14 cellular contexts compared by ENCODE assay signal in the genomic region with DNA sequence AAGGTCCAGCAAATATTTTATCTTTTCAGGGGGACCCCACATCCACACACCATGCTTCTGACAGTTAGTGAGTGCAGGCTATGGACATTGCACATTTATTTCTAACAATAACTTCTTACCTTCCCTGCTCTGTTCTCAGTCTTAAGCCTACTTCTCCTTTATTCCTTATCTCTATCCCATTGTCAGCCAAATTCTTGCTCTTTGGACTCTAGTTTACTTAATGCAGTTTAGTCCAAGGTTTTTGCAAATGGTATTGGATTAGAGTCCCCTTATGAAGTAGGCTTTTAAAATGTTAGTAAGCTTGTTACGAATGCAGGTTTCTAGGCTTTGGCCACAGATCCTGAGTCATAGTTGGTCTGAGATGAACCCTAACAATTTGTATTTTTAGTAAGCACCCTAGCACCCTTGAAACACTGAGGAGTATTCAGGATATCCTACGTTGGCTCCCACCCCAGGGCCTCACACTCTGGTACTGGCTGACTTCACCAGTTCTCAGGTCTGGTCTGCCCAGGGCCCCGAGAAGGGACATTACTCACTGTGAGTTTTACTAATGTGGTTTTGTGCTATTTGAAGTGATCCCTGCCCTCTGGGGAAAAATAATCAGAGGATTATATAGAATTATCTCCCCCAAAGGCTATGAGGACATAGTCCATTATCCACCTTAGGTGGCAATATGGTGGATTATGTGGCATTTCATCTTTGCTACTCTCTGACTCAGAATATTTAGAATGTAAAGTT.
DNase-seq lines count a peak whose midpoint lies in the region; ATAC-seq, FAIRE-seq and TF ChIP-seq lines count a peak whose summit lies in the region.
"Had no signal": no experiment of that assay in that cellular context is flagged by ENCODE, and none has a peak within 500 bp of the region (broad histone marks: within the 10 kb centered on the region; RNA-seq: fewer than 3 reads in every experiment).

No MANE protein-coding gene starts in this region.

- WGBS in A549 (ENCODE audit: missing lambda C conversion rate), result 50% methylated on average over 2 of the region's 3 CpGs
- WGBS in IMR-90 (ENCODE audit: extremely low coverage in 2 of 2, insufficient read length in 1 of 2), 2 experiments, result no CpG with 5 or more reads among the region's 3 CpGs

- POLR2A ChIA-PET in A549 (lab: Yijun Ruan, JAX), result interaction anchor here (1.0 kb wide), 1 partner anchor 239 kb away, joined by 5 read pairs; a partner anchor contains a TSS
- POLR2A ChIA-PET in IMR-90 (lab: Charles Lee; ENCODE audit: unreplicated experiment), result no interaction called here
- POLR2A ChIA-PET in WTC11 (lab: Charles Lee), result no interaction called here

- no peak overlapping the region for H2BK20ac ChIP-seq in IMR-90 (ENCODE audit: low read depth, low read length)

- FAIRE-seq in A549 (lab: Jason Lieb, UNC) (no peak), keratinocyte (lab: Jason Lieb, UNC) (peak; percentile 49)
- FAIRE-seq: GM12878 had no signal

- H3K27me3 ChIP-seq in IMR-90 (ENCODE audit: control insufficient read depth, insufficient read depth, low read length) (no peaks in the 10 kb centered on the region), keratinocyte (ENCODE audit: control insufficient read depth, extremely low read depth, insufficient read depth, low read length) (no peaks in the 10 kb centered on the region)

- H3K4me3 ChIP-seq in A549 (no peak overlapping the region), IMR-90 (ENCODE audit: insufficient read depth, low read depth, low read length) (no peak overlapping the region), keratinocyte (ENCODE audit: control insufficient read depth in 2 of 3, extremely low read depth in 1 of 3, insufficient read depth in 2 of 3, low read depth in 1 of 3, low read length in 3 of 3) (no peak overlapping the region)
- H3K4me3 ChIP-seq: GM12878 had no signal

- no peak overlapping the region for H3K4ac ChIP-seq in IMR-90 (ENCODE audit: low read depth, low read length)

- H4K91ac ChIP-seq in IMR-90 (ENCODE audit: insufficient read depth, low read depth, low read length), result no peak overlapping the region

- dilution Hi-C loops in IMR-90 (cut with HindIII; ENCODE audit: low sequenced_read_pairs, unreplicated experiment), result no loop called here
- dilution Hi-C loops in keratinocyte (cut with MboI; ENCODE audit: extremely low pct_ligation_motif_present, low sequenced_read_pairs), result no loop called here

- TF ChIP-seq RAD21 in A549 (conservative IDR thresholded peaks at IDR 0.05 in 1 of 2, IDR thresholded peaks at IDR 0.05 in 1 of 2), result no peak
- TF ChIP-seq RAD21 in IMR-90 (IDR thresholded peaks at IDR 0.05; ENCODE audit: low read length), result no peak

- peak overlapping the region; percentile 72 for H3K4me2 ChIP-seq in A549
- no peak overlapping the region for H3K4me2 ChIP-seq in IMR-90 (ENCODE audit: low read depth, low read length)
- no peak overlapping the region for H3K4me2 ChIP-seq in keratinocyte (ENCODE audit: control insufficient read depth, extremely low read depth, insufficient read depth, low read depth, low read length)

- TF ChIP-seq POLR2A in A549 (IDR thresholded peaks at IDR 0.05; ENCODE audit: low read length), result no peak
- no peak for TF ChIP-seq POLR2A in IMR-90 (IDR thresholded peaks at IDR 0.05; ENCODE audit: low read depth, low read length)

- H3K4me3 Mint-ChIP-seq in WTC11, result no peak overlapping the region
- H3K4me3 Mint-ChIP-seq: activated CD8-positive, alpha-beta T cell treated with anti-CD3 and anti-CD28 coated beads, Interleukin-2, amount 10 ng/mL, durations not matched to agents 7 days and 5 days had no signal

- no peaks in the 10 kb centered on the region for H4K20me1 ChIP-seq in IMR-90 (ENCODE audit: insufficient read depth, low read length)
- H4K20me1 ChIP-seq in keratinocyte (ENCODE audit: control insufficient read depth, extremely low read depth, insufficient read depth, low read length), result no peaks in the 10 kb centered on the region

- peaks cover 18% of the 10 kb centered on the region for H3K4me1 Mint-ChIP-seq in WTC11

- no peak overlapping the region for H3K56ac ChIP-seq in IMR-90 (ENCODE audit: extremely low read depth, insufficient read depth, low read length)

- no peak overlapping the region for H3K23ac ChIP-seq in IMR-90 (ENCODE audit: low read depth, low read length)

- H3K9me1 ChIP-seq in IMR-90 (ENCODE audit: insufficient read depth, low read length), result no peaks in the 10 kb centered on the region
- no peaks in the 10 kb centered on the region for H3K9me1 ChIP-seq in keratinocyte (ENCODE audit: control insufficient read depth, extremely low read depth, insufficient read depth, low read length)

- H3K14ac ChIP-seq in IMR-90 (replicated peaks; ENCODE audit: low read depth, low read length), result no peak overlapping the region

- no peaks in the 10 kb centered on the region for H3K79me1 ChIP-seq in IMR-90 (ENCODE audit: low read depth in 1 of 2, low read length in 2 of 2)

- peaks cover 13% of the 10 kb centered on the region for H3K9me3 Mint-ChIP-seq in WTC11

- H2BK15ac ChIP-seq in IMR-90 (ENCODE audit: low read depth, low read length), result no peak overlapping the region; the same call in 2 of the 3 replicates

- CTCF ChIA-PET in A549 (lab: Yijun Ruan, JAX) (no interaction called here), IMR-90 (lab: Yijun Ruan, JAX) (no interaction called here), WTC11 (lab: Charles Lee) (no interaction called here)

- H3K79me2 ChIP-seq in keratinocyte (ENCODE audit: control insufficient read depth, insufficient read depth, low read length), result no peaks in the 10 kb centered on the region
- H3K79me2 ChIP-seq: parathyroid adenoma had no signal

- DNase-seq in A549 (ENCODE audit: low read depth in 1 of 2, low spot score in 1 of 2) (peak in 1 of 2 experiments; percentile 52), IMR-90 (peak; percentile 47), WTC11 (ENCODE audit: low spot score) (no peak), keratinocyte (ENCODE audit: low read depth, low spot score) (no peak), GM20000 (ENCODE audit: low spot score) (no peak), DMS79 (lab: John Stamatoyannopoulos, UW) (no peak)
- DNase-seq: activated CD8-positive, alpha-beta T cell treated with anti-CD3 and anti-CD28 coated beads, Interleukin-2, amount 10 ng/mL, durations not matched to agents 7 days and 5 days; central memory CD4-positive, alpha-beta T cell; NCI-H345; OCI-M1 had no signal

- H3K27ac ChIP-seq in A549 (peak overlapping the region; percentile 88 to 91), IMR-90 (ENCODE audit: insufficient read depth, low read length) (no peak overlapping the region), keratinocyte (ENCODE audit: control insufficient read depth, insufficient read depth, low read length) (no peak overlapping the region)
- H3K27ac ChIP-seq: parathyroid adenoma had no signal

- no TSS peak for BruUV-seq in IMR-90 (replicated peaks; lab: Mats Ljungman, UMichigan)

- H3K27me3 Mint-ChIP-seq in WTC11 (ENCODE audit: low read depth), result no peaks in the 10 kb centered on the region

- no peak overlapping the region for H4K8ac ChIP-seq in IMR-90 (ENCODE audit: low read depth in 2 of 2, low read length in 2 of 2)

- no peak for TF ChIP-seq CTCF in A549 (IDR thresholded peaks at IDR 0.05)
- TF ChIP-seq CTCF in IMR-90 (conservative IDR thresholded peaks at IDR 0.05; ENCODE audit: low read depth, low read length), result no peak
- TF ChIP-seq CTCF in WTC11 (IDR thresholded peaks at IDR 0.05), result no peak
- no peak for TF ChIP-seq CTCF in keratinocyte (optimal IDR thresholded peaks at IDR 0.05 in 1 of 3, IDR thresholded peaks at IDR 0.05 in 1 of 3, conservative IDR thresholded peaks at IDR 0.05 in 1 of 3; ENCODE audit: extremely low read depth in 1 of 3, insufficient read depth in 2 of 3, low read length in 3 of 3)
- TF ChIP-seq CTCF in GM20000 (IDR thresholded peaks at IDR 0.05; ENCODE audit: extremely low read depth, missing control alignments), result no peak

- no peak overlapping the region for H4K5ac ChIP-seq in IMR-90 (ENCODE audit: low read depth, low read length)

- H3K27ac Mint-ChIP-seq in WTC11, result peak overlapping the region; percentile 28; the same call in 1 of the 2 replicates
- H3K27ac Mint-ChIP-seq: activated CD8-positive, alpha-beta T cell treated with anti-CD3 and anti-CD28 coated beads, Interleukin-2, amount 10 ng/mL, durations not matched to agents 7 days and 5 days had no signal

- H2BK120ac ChIP-seq in IMR-90 (ENCODE audit: low read depth, low read length), result no peak overlapping the region

- H2AFZ ChIP-seq in IMR-90 (replicated peaks; ENCODE audit: low read length, poor library complexity) (no peak overlapping the region), keratinocyte (ENCODE audit: control insufficient read depth, low read length) (no peak overlapping the region)
- H2AFZ ChIP-seq: parathyroid adenoma had no signal

- no peak overlapping the region for H2BK5ac ChIP-seq in IMR-90 (ENCODE audit: low read depth, low read length, poor library complexity, severe bottlenecking)

- ATAC-seq in A549 (peak in 1 of 2 experiments; percentile 35; a peak in 3 of 6 replicates), IMR-90 (ENCODE audit: low read depth) (peak; percentile 30; the same call in 1 of the 2 replicates), WTC11 (no peak), HG03135 (IDR thresholded peaks at IDR 0.05; ENCODE audit: unreplicated experiment) (no peak), GM21526 (IDR thresholded peaks at IDR 0.05; ENCODE audit: low FRiP score, unreplicated experiment) (no peak)
- ATAC-seq: activated CD8-positive, alpha-beta T cell treated with anti-CD3 and anti-CD28 coated beads, Interleukin-2, amount 10 ng/mL, durations not matched to agents 7 days and 5 days had no signal

- no peak overlapping the region; the same call in 1 of the 2 replicates for H2AK5ac ChIP-seq in IMR-90 (ENCODE audit: low read depth, low read length)

- H2AK9ac ChIP-seq in IMR-90 (replicated peaks; ENCODE audit: low read depth, low read length, poor library complexity), result no peak overlapping the region

- H3K36me3 ChIP-seq in IMR-90 (ENCODE audit: control insufficient read depth, insufficient read depth, low read length) (no peaks in the 10 kb centered on the region), keratinocyte (ENCODE audit: control insufficient read depth in 2 of 2, extremely low read depth in 1 of 2, insufficient read depth in 2 of 2, low read length in 2 of 2) (no peaks in the 10 kb centered on the region)

- H3K36me3 Mint-ChIP-seq in WTC11, result peaks cover 7% of the 10 kb centered on the region; the same call in 1 of the 2 replicates

- 0 out of 5 replicates have a peak, but pooled peaks of 1 of the 2 experiments have one; percentile 25 for TF ChIP-seq EP300 in A549 (IDR thresholded peaks at IDR 0.05)

- intact Hi-C loops in IMR-90 (cut with micrococcal nuclease), result no loop called here

- in situ Hi-C loops in IMR-90 (cut with MboI; ENCODE audit: low sequenced_read_pairs), result no loop called here

- H3K9ac ChIP-seq in IMR-90 (ENCODE audit: low read depth, low read length) (no peak overlapping the region), keratinocyte (ENCODE audit: control insufficient read depth, extremely low read depth, insufficient read depth, low read length) (no peak overlapping the region)
- H3K9ac ChIP-seq: parathyroid adenoma had no signal

- no peak overlapping the region; the same call in 1 of the 2 replicates for H3K18ac ChIP-seq in IMR-90 (ENCODE audit: low read depth, low read length)

- peaks cover 45% of the 10 kb centered on the region for H3K9me3 ChIP-seq in A549
- H3K9me3 ChIP-seq in IMR-90 (ENCODE audit: control insufficient read depth, insufficient read depth, low read length), result no peaks in the 10 kb centered on the region
- no peaks in the 10 kb centered on the region for H3K9me3 ChIP-seq in keratinocyte (ENCODE audit: control insufficient read depth, low read depth, low read length)

- peaks cover 29% of the 10 kb centered on the region for H3K4me1 ChIP-seq in A549
- peaks cover 7% of the 10 kb centered on the region for H3K4me1 ChIP-seq in IMR-90 (ENCODE audit: control insufficient read depth, insufficient read depth, low read length)
- H3K4me1 ChIP-seq in keratinocyte (ENCODE audit: control insufficient read depth, extremely low read depth, insufficient read depth, low read length), result peaks cover 14% of the 10 kb centered on the region
- H3K4me1 ChIP-seq: parathyroid adenoma had no signal

Comparison
In these comparisons a context has a peak if more than half of its experiments do, and no peak if none do; other contexts are left out.
1. H3K27ac ChIP-seq: peak in A549 (2 of 2); none in IMR-90 (single experiment) and keratinocyte (single experiment).